ENCODE assay signal across 1 cellular context in the genomic region with DNA sequence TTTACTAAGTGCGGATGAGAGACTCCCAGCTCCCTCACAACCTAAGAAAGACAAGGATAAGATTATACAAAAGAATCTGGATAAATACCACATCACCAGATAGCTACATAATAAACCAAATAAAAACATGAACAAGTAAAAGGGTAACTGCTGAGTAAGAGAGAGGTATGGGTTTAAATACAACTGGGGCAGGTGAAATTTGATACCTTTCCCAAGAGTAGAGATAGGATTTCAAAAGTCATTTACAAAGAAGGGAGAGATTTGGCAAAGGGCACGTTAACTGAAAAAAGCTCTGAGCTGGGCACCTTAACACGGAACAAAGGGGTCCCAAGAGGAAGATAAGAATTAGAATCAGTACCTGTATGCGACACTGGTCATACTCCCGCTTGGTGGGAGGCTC.
TF ChIP-seq lines count a peak whose summit lies in the region.

No MANE protein-coding gene starts in this region.

TF ChIP-seq in WTC11, 78 proteins besides CTCF, POLR2A, EP300 and RAD21 (continued from another document):
- TF ChIP-seq ZNF532 (CRISPR knock-in tag; IDR thresholded peaks at IDR 0.05; ENCODE audit: borderline replicate concordance) (no peak), FOXK1 (CRISPR knock-in tag; IDR thresholded peaks at IDR 0.05) (no peak), SMAD4 (CRISPR knock-in tag; IDR thresholded peaks at IDR 0.05) (no peak), NR2C2 (CRISPR knock-in tag; IDR thresholded peaks at IDR 0.05) (no peak), ERG (CRISPR knock-in tag; IDR thresholded peaks at IDR 0.05) (no peak), ZNF219 (CRISPR knock-in tag; IDR thresholded peaks at IDR 0.05; ENCODE audit: borderline replicate concordance) (no peak), ARID4B (CRISPR knock-in tag; IDR thresholded peaks at IDR 0.05; ENCODE audit: borderline replicate concordance) (no peak)
- TF ChIP-seq, protein P1, sequence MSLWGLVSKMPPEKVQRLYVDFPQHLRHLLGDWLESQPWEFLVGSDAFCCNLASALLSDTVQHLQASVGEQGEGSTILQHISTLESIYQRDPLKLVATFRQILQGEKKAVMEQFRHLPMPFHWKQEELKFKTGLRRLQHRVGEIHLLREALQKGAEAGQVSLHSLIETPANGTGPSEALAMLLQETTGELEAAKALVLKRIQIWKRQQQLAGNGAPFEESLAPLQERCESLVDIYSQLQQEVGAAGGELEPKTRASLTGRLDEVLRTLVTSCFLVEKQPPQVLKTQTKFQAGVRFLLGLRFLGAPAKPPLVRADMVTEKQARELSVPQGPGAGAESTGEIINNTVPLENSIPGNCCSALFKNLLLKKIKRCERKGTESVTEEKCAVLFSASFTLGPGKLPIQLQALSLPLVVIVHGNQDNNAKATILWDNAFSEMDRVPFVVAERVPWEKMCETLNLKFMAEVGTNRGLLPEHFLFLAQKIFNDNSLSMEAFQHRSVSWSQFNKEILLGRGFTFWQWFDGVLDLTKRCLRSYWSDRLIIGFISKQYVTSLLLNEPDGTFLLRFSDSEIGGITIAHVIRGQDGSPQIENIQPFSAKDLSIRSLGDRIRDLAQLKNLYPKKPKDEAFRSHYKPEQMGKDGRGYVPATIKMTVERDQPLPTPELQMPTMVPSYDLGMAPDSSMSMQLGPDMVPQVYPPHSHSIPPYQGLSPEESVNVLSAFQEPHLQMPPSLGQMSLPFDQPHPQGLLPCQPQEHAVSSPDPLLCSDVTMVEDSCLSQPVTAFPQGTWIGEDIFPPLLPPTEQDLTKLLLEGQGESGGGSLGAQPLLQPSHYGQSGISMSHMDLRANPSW (CRISPR knock-in tag; conservative IDR thresholded peaks at IDR 0.05; ENCODE audit: low read depth), result no peak
